In the genomic region with DNA sequence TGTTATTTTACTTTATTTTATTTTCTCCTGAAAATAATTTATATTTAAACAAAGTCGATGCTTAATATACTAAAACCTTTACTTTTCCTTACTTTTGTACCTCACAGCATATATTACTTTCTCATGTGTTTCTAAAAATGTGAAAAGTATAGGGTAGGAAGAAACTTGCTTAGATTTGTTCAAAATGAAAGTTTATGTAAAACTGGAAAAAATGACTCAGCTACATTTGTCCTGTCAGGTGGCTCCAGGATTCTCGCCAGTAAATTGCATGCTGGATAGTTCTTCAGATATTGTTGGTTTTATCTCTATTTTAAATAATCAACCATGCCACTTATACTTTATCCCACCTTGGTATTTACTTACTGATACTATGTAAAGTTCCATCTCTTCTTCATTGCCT, we compare ENCODE assay signal across 26 cellular contexts.
A peak's percentile ranks its signal among the peaks of the same experiment; 100 is the strongest.
DNase-seq lines count a peak whose midpoint lies in the region; ATAC-seq and TF ChIP-seq lines count a peak whose summit lies in the region.
"Had no signal": no experiment of that assay in that cellular context is flagged by ENCODE, and none has a peak within 500 bp of the region (broad histone marks: within the 10 kb centered on the region; RNA-seq: fewer than 3 reads in every experiment).

No MANE protein-coding gene starts in this region.

- no peaks in the 10 kb centered on the region for H3K27me3 Mint-ChIP-seq in natural killer cell (ENCODE audit: low read depth in 2 of 2)
- H3K27me3 Mint-ChIP-seq: activated B cell treated with CpG ODN at 0.5 μM for 24 hours had no signal

- H3K4me1 Mint-ChIP-seq in natural killer cell = peaks cover 35 to 38% of the 10 kb centered on the region in 2 donors
- H3K4me1 Mint-ChIP-seq: activated B cell treated with CpG ODN at 0.5 μM for 24 hours had no signal

- H3K4me3 Mint-ChIP-seq in natural killer cell = no peak overlapping the region
- H3K4me3 Mint-ChIP-seq: activated B cell treated with CpG ODN at 0.5 μM for 24 hours had no signal

- H3K4me3 ChIP-seq in breast epithelium = no peak overlapping the region
- H3K4me3 ChIP-seq: coronary artery, HAP-1, ovary, SJSA1, upper lobe of left lung had no signal

- no peaks in the 10 kb centered on the region for H3K9me3 ChIP-seq in breast epithelium
- H3K9me3 ChIP-seq: Caco-2, HAP-1, ovary, SJSA1, upper lobe of left lung had no signal

- no peaks in the 10 kb centered on the region for H3K27me3 ChIP-seq in breast epithelium
- H3K27me3 ChIP-seq: ovary, SJSA1, upper lobe of left lung had no signal

- ATAC-seq in GM18858 (IDR thresholded peaks at IDR 0.05; ENCODE audit: unreplicated experiment) (peak; percentile 30), HG02642 (IDR thresholded peaks at IDR 0.05; ENCODE audit: poor library complexity, unreplicated experiment) (peak; percentile 33), HG03565 (IDR thresholded peaks at IDR 0.05; ENCODE audit: unreplicated experiment) (peak; percentile 26), natural killer cell (no peak)
- ATAC-seq: HepG2 had no signal

- no peak for DNase-seq in natural killer cell
- no peak for DNase-seq in NCI-H2171 treated with DMSO at 0.1 percent for 48 hours (lab: John Stamatoyannopoulos, UW)
- DNase-seq in T-helper 9 cell = no peak
- DNase-seq in breast epithelium (ENCODE audit: low spot score in 2 of 2) = no peak
- DNase-seq: activated B cell treated with CpG ODN at 0.5 μM for 24 hours; activated T-cell treated with anti-CD3 and anti-CD28 coated beads, Interleukin-2, amount 50 U/mL, for 48 hours; Caco-2; caudate nucleus; effector CD8-positive, alpha-beta T cell; immature natural killer cell; Karpas-422; mammary epithelial cell; NCI-H1694; OCI-M1; ovary; stimulated activated naive CD4-positive, alpha-beta T cell; upper lobe of left lung had no signal

- no peaks in the 10 kb centered on the region for H3K9me3 Mint-ChIP-seq in natural killer cell
- H3K9me3 Mint-ChIP-seq: activated B cell treated with CpG ODN at 0.5 μM for 24 hours had no signal

- no peaks in the 10 kb centered on the region for H3K36me3 Mint-ChIP-seq in natural killer cell

- H3K27ac ChIP-seq in breast epithelium = no peak overlapping the region
- H3K27ac ChIP-seq: C4-2B, coronary artery, ovary, RWPE1, SJSA1, upper lobe of left lung had no signal

- TF ChIP-seq CTCF in natural killer cell (IDR thresholded peaks at IDR 0.05) (no peak), breast epithelium (IDR thresholded peaks at IDR 0.05) (no peak)

- intact Hi-C loops in natural killer cell (cut with micrococcal nuclease) = no loop called here
- intact Hi-C loops in breast epithelium (cut with DNase I; ENCODE audit: low total_unique reads) = no loop called here

- peak overlapping the region; percentile 7 to 62 for H3K27ac Mint-ChIP-seq in natural killer cell
- H3K27ac Mint-ChIP-seq: activated B cell treated with CpG ODN at 0.5 μM for 24 hours had no signal

- H3K36me3 ChIP-seq in breast epithelium = no peaks in the 10 kb centered on the region
- H3K36me3 ChIP-seq: HAP-1, ovary, SJSA1, upper lobe of left lung had no signal

- TF ChIP-seq POLR2A in breast epithelium (IDR thresholded peaks at IDR 0.05) = no peak

- no peaks in the 10 kb centered on the region for H3K4me1 ChIP-seq in breast epithelium
- H3K4me1 ChIP-seq: Caco-2, HAP-1, SJSA1, upper lobe of left lung had no signal

Comparison
In these comparisons a context has a peak if more than half of its experiments do, and no peak if none do; other contexts are left out.
1. ATAC-seq: peak in GM18858 (single experiment), HG02642 (single experiment) and HG03565 (single experiment); none in natural killer cell (0 of 3).